Comparison of ENCODE assay signal across 8 cellular contexts in the genomic region with DNA sequence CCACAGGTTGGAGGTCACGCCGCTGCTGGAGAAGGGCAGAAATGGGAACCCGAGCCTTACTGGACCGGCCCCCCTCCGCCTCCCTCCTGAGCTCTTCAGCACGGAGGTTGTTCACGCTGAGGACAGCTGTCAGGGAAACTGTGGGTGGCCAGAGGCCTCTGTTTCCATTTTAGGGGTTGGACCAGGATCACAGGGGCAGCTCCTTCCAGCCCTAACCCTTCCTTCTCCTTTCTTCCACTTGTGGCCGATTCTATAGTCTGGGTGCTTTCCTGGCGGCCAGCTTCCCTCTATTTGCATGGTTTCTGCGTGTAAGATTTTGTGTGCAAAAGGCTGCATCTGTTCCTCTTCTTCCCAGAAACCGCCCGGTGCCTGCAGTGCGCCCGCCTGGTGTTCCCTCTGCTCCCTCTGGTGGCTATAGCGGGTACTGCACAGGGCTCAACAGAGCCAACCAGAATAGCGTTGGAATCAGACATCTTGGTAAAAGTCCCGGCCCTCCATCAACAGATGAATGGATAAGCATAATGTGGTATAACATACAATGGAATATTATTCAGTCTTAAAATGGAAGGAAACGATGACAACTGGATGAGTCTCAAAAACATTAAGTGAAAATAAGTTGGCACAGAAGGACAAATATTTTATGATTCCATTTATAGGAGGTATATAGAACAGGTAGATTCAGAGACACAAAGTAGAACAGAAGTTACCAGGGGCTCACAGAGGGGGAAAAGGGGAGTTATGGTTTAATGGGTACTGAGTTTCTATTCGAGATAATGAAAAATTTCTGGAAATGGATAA.
DNase-seq lines count a peak whose midpoint lies in the region; ATAC-seq and FAIRE-seq lines count a peak whose summit lies in the region.

No MANE protein-coding gene starts in this region.

- ATAC-seq in HG03442 (IDR thresholded peaks at IDR 0.05; ENCODE audit: unreplicated experiment) (peak; percentile 60), HG02885 (IDR thresholded peaks at IDR 0.05; ENCODE audit: poor library complexity, unreplicated experiment) (no peak)

- FAIRE-seq in endometrium (lab: Jason Lieb, UNC) = peak; percentile 41

- peak; percentile 17 for DNase-seq in DMS153 treated with DMSO at 0.1 percent for 48 hours (lab: John Stamatoyannopoulos, UW; ENCODE audit: unreplicated experiment)
- DNase-seq in NOMO-1 treated with dmso at 0.1 percent for 144 hours (lab: John Stamatoyannopoulos, UW; ENCODE audit: unreplicated experiment) = peak; percentile 80
- peak; percentile 50 to 91 (median 80) for DNase-seq in activated CD8-positive, alpha-beta memory T cell treated with anti-CD3 and anti-CD28 coated beads for 48 hours (ENCODE audit: low read depth in 2 of 3, low spot score in 2 of 3)
- peak; percentile 89 for DNase-seq in midbrain (lab: John Stamatoyannopoulos, UW)
- DNase-seq in stimulated activated CD8-positive, alpha-beta memory T cell treated with anti-CD3 and anti-CD28 coated beads, Interleukin-4, amount 100 ng/mL, for 1 hour (ENCODE audit: low read depth in 2 of 2, low spot score in 1 of 2) = peak; percentile 68 to 75

Comparison
In these comparisons a context has a peak if more than half of its experiments do, and no peak if none do; other contexts are left out.
1. DNase-seq: peak in every context shown above with its lines; median percentile 89 in midbrain; 80 in NOMO-1 treated with dmso at 0.1 percent for 144 hours; 80 in activated CD8-positive, alpha-beta memory T cell treated with anti-CD3 and anti-CD28 coated beads for 48 hours; 72 in stimulated activated CD8-positive, alpha-beta memory T cell treated with anti-CD3 and anti-CD28 coated beads, Interleukin-4, amount 100 ng/mL, for 1 hour; 17 in DMS153 treated with DMSO at 0.1 percent for 48 hours.